8 cellular contexts compared by ENCODE assay signal in the genomic region with DNA sequence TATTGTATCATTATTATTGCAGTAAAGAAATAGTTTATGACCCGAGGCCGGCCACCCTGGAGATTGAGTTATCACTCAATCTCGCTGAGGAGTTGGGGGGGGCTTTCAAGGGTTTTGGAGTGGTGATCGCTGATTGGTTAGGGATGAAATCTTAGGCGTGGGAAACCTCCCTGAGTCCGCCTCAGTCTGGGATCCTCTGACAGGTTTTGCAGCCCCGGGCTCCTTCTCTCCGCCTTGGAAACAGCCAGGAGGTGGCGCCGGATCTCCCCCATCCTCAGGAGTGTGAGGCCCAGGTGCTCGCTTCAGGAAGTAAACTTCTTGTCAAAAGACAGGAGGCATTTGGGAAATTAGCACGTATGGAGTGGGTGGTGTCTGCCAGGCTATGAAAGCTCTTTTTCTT. TPM values are rescaled to one million over a fixed set of nuclear protein-coding genes. Genes with fewer than 3 reads are reported as not detected.
A peak's percentile ranks its signal among the peaks of the same experiment; 100 is the strongest.
DNase-seq lines count a peak whose midpoint lies in the region; ATAC-seq, FAIRE-seq and TF ChIP-seq lines count a peak whose summit lies in the region.

No MANE protein-coding gene starts in this region.

- no peaks in the 10 kb centered on the region for H3K27me3 ChIP-seq in astrocyte (ENCODE audit: insufficient read depth, low read length)
- H3K27me3 ChIP-seq in mesendoderm (ENCODE audit: insufficient read depth, low read length, poor library complexity), result no peaks in the 10 kb centered on the region

- H3K27ac ChIP-seq in astrocyte (ENCODE audit: low read depth, low read length) (no peak overlapping the region), mesendoderm (ENCODE audit: low read depth, low read length) (no peak overlapping the region)

- FAIRE-seq in astrocyte (lab: Jason Lieb, UNC), result no peak

- no peak overlapping the region for H3K23ac ChIP-seq in mesendoderm (ENCODE audit: low read length)

- no peak overlapping the region for H2BK5ac ChIP-seq in mesendoderm (ENCODE audit: low read length)

- no peaks in the 10 kb centered on the region for H3K79me2 ChIP-seq in astrocyte (ENCODE audit: insufficient read depth, low read length)
- no peaks in the 10 kb centered on the region for H3K79me2 ChIP-seq in mesendoderm (ENCODE audit: control insufficient read depth, insufficient read depth, low read length)

- no peaks in the 10 kb centered on the region for H3K36me3 Mint-ChIP-seq in activated T-cell treated with anti-CD3 and anti-CD28 coated beads, Interleukin-2, amount 50 U/mL, for 72 hours (ENCODE audit: insufficient read depth in 2 of 2)
- no peaks in the 10 kb centered on the region for H3K36me3 Mint-ChIP-seq in astrocyte (ENCODE audit: low read depth, unreplicated experiment)

- H3K4me1 ChIP-seq in astrocyte (ENCODE audit: insufficient read depth, low read length) (peaks cover under 1% of the 10 kb centered on the region), mesendoderm (ENCODE audit: control insufficient read depth, low read depth, low read length) (no peaks in the 10 kb centered on the region)

- no peaks in the 10 kb centered on the region for H3K9me3 Mint-ChIP-seq in activated T-cell treated with anti-CD3 and anti-CD28 coated beads, Interleukin-2, amount 50 U/mL, for 72 hours
- H3K9me3 Mint-ChIP-seq in astrocyte (ENCODE audit: unreplicated experiment), result peaks cover 2% of the 10 kb centered on the region

- H3K4ac ChIP-seq in mesendoderm (ENCODE audit: low read depth, low read length), result no peak overlapping the region

- H3K4me2 ChIP-seq in astrocyte (ENCODE audit: low read length) (no peak overlapping the region), mesendoderm (ENCODE audit: low read length) (no peak overlapping the region)

- H3K27me3 Mint-ChIP-seq in activated T-cell treated with anti-CD3 and anti-CD28 coated beads, Interleukin-2, amount 50 U/mL, for 72 hours (ENCODE audit: low read depth), result no peaks in the 10 kb centered on the region
- peaks cover 7% of the 10 kb centered on the region for H3K27me3 Mint-ChIP-seq in astrocyte (ENCODE audit: low read depth, unreplicated experiment)

- no peak overlapping the region for H2BK15ac ChIP-seq in mesendoderm (replicated peaks; ENCODE audit: low read depth)

- H3K79me1 ChIP-seq in mesendoderm (ENCODE audit: low read length), result no peaks in the 10 kb centered on the region

- H4K5ac ChIP-seq in mesendoderm (ENCODE audit: low read length), result peak overlapping the region; percentile 64

- no peak overlapping the region for H2BK120ac ChIP-seq in mesendoderm (ENCODE audit: low read depth, low read length)

- H4K20me1 ChIP-seq in astrocyte (ENCODE audit: insufficient read depth, low read length), result no peaks in the 10 kb centered on the region

- H3K27ac Mint-ChIP-seq in activated T-cell treated with anti-CD3 and anti-CD28 coated beads, Interleukin-2, amount 50 U/mL, for 72 hours, result no peak overlapping the region
- H3K27ac Mint-ChIP-seq in astrocyte (ENCODE audit: unreplicated experiment), result peak overlapping the region; percentile 51

- no peak for ATAC-seq in activated T-cell treated with anti-CD3 and anti-CD28 coated beads, Interleukin-2, amount 50 U/mL, for 72 hours (replicated peaks in 1 of 2)
- ATAC-seq in HG03025 (IDR thresholded peaks at IDR 0.05; ENCODE audit: low FRiP score, unreplicated experiment), result no peak

- H3K36me3 ChIP-seq in astrocyte (ENCODE audit: insufficient read depth, low read length), result no peaks in the 10 kb centered on the region
- H3K36me3 ChIP-seq in mesendoderm (ENCODE audit: control insufficient read depth, insufficient read depth, low read length), result no peaks in the 10 kb centered on the region

- no peak overlapping the region for H4K8ac ChIP-seq in mesendoderm (ENCODE audit: low read depth, low read length)

- no peak overlapping the region for H2AK5ac ChIP-seq in mesendoderm (ENCODE audit: low read length)

- H3K18ac ChIP-seq in mesendoderm (ENCODE audit: low read length), result no peak overlapping the region

- no peak overlapping the region for H3K4me3 ChIP-seq in astrocyte (ENCODE audit: insufficient read depth, low read depth, low read length)
- no peak overlapping the region for H3K4me3 ChIP-seq in mesendoderm (ENCODE audit: low read length)

- H3K4me3 Mint-ChIP-seq in activated T-cell treated with anti-CD3 and anti-CD28 coated beads, Interleukin-2, amount 50 U/mL, for 72 hours, result no peak overlapping the region
- H3K4me3 Mint-ChIP-seq in astrocyte (ENCODE audit: unreplicated experiment), result no peak overlapping the region

- peaks cover 6% of the 10 kb centered on the region for H3K4me1 Mint-ChIP-seq in activated T-cell treated with anti-CD3 and anti-CD28 coated beads, Interleukin-2, amount 50 U/mL, for 72 hours (ENCODE audit: low read depth)
- H3K4me1 Mint-ChIP-seq in astrocyte (ENCODE audit: low read depth, unreplicated experiment), result peaks cover 11% of the 10 kb centered on the region

- peak; percentile 31 for TF ChIP-seq CTCF in astrocyte (IDR thresholded peaks at IDR 0.05; ENCODE audit: insufficient read depth, low read depth, low read length)

- H3K56ac ChIP-seq in mesendoderm (ENCODE audit: low read length), result no peak overlapping the region

- no peaks in the 10 kb centered on the region for H3K9me3 ChIP-seq in astrocyte (ENCODE audit: insufficient read depth, low read depth, low read length)

- no peak overlapping the region for H3K9ac ChIP-seq in astrocyte (ENCODE audit: low read length)
- H3K9ac ChIP-seq in mesendoderm (ENCODE audit: low read length), result no peak overlapping the region

- WGBS in mesendoderm (ENCODE audit: extremely low coverage, insufficient coverage, low lambda C conversion rate), result no CpG with 5 or more reads among the region's 12 CpGs

- peak overlapping the region; percentile 35 for H2AFZ ChIP-seq in astrocyte (ENCODE audit: low read depth, low read length)

- DNase-seq in activated T-cell treated with anti-CD3 and anti-CD28 coated beads, Interleukin-2, amount 50 U/mL, for 72 hours, result peak; percentile 18
- no peak for DNase-seq in activated T-cell treated with anti-CD3 and anti-CD28 coated beads for 4 hours
- DNase-seq in NCI-H2107 (lab: John Stamatoyannopoulos, UW), result peak; percentile 40
- peak; percentile 12 for DNase-seq in astrocyte (ENCODE audit: low read depth)
- DNase-seq in mesendoderm, result peak; percentile 94
- no peak for DNase-seq in NK-92 (lab: John Stamatoyannopoulos, UW; ENCODE audit: unreplicated experiment)
- no peak for DNase-seq in GDM1 (lab: John Stamatoyannopoulos, UW)

RNA-seq across cellular contexts. Expression of gene SEC61A1, which starts 41.1 kb away (rescaled TPM):
- 100 to 1,000 TPM; 152 to 188 TPM for total RNA-seq in activated T-cell treated with anti-CD3 and anti-CD28 coated beads, Interleukin-2, amount 50 U/mL, for 72 hours
- total RNA-seq in astrocyte, result 400 and 432 TPM in 2 replicates
- 140 TPM for polyA plus RNA-seq in mesendoderm (2013, experiment 1 of 2)
- polyA plus RNA-seq in mesendoderm (2013, experiment 2 of 2), result 137 TPM

Comparison
In these comparisons a context has a peak if more than half of its experiments do, and no peak if none do; other contexts are left out.
1. DNase-seq: peak in activated T-cell treated with anti-CD3 and anti-CD28 coated beads, Interleukin-2, amount 50 U/mL, for 72 hours (2 of 2), NCI-H2107 (single experiment), astrocyte (single experiment) and mesendoderm (single experiment); none in activated T-cell treated with anti-CD3 and anti-CD28 coated beads for 4 hours (single experiment), NK-92 (single experiment) and GDM1 (single experiment).